Comparison of ENCODE assay signal across 8 cellular contexts in genomic region chr16:75205961-75206748, GRCh38. TPM values are rescaled to one million over a fixed set of nuclear protein-coding genes. Genes with fewer than 3 reads are reported as not detected.
"Had no signal": no experiment of that assay in that cellular context is flagged by ENCODE, and none has a peak within 500 bp of the region (broad histone marks: within the 10 kb centered on the region; RNA-seq: fewer than 3 reads in every experiment).

No MANE protein-coding gene starts in this region.

RNA-seq across cellular contexts. Expression of gene CTRB2, which starts 0.8 kb away (rescaled TPM):
- total RNA-seq: activated CD4-positive, alpha-beta memory T cell treated with anti-CD3 and anti-CD28 coated beads for 36 hours; activated naive CD8-positive, alpha-beta T cell treated with anti-CD3 and anti-CD28 coated beads for 36 hours; bronchial epithelial cell; fibroblast of villous mesenchyme; naive thymus-derived CD8-positive, alpha-beta T cell; subcutaneous adipose tissue; T-helper 2 cell treated with Interferon-gamma antibody and Interleukin-4, amounts not matched to agents 100 ng/mL and 5 ng/mL, for 36 hours had no signal
- polyA plus RNA-seq: naive thymus-derived CD8-positive, alpha-beta T cell had no signal

RNA-seq across cellular contexts. Expression of gene CTRB1, which starts 12.6 kb away (rescaled TPM):
- total RNA-seq: activated CD4-positive, alpha-beta memory T cell treated with anti-CD3 and anti-CD28 coated beads for 36 hours; activated naive CD8-positive, alpha-beta T cell treated with anti-CD3 and anti-CD28 coated beads for 36 hours; bronchial epithelial cell; fibroblast of villous mesenchyme; naive thymus-derived CD8-positive, alpha-beta T cell; subcutaneous adipose tissue; T-helper 2 cell treated with Interferon-gamma antibody and Interleukin-4, amounts not matched to agents 100 ng/mL and 5 ng/mL, for 36 hours had no signal
- polyA plus RNA-seq: naive thymus-derived CD8-positive, alpha-beta T cell; ovary had no signal

RNA-seq across cellular contexts. Expression of gene BCAR1, which starts 45.3 kb away (rescaled TPM):
- total RNA-seq: T-helper 2 cell treated with Interferon-gamma antibody and Interleukin-4, amounts not matched to agents 100 ng/mL and 5 ng/mL, for 36 hours had no signal
- polyA plus RNA-seq: naive thymus-derived CD8-positive, alpha-beta T cell had no signal
